In genomic region chr19:48618916-48619691, GRCh38 we compare ENCODE assay signal across 8 cellular contexts. TPM values are rescaled to one million over a fixed set of nuclear protein-coding genes. Genes with fewer than 3 reads are reported as not detected.
DNase-seq lines count a peak whose midpoint lies in the region; ATAC-seq and TF ChIP-seq lines count a peak whose summit lies in the region.

Gene RPL18, minus strand, starts transcription at chr19:48619178. Its CDS starts 35 bp downstream, at chr19:48619143.
Gene SPHK2, plus strand, starts transcription at chr19:48619506. Its CDS starts 1,009 bp downstream, at chr19:48620515.

- no peaks in the 10 kb centered on the region for H3K27me3 ChIP-seq in left lung

- H3K4me3 ChIP-seq in left lung, result peak within 1 kb of the TSS; percentile 75 to 87

- no peak for TF ChIP-seq CTCF in left lung (IDR thresholded peaks at IDR 0.05)

- H3K4me1 ChIP-seq in left lung, result peaks cover 20 to 74% of the 10 kb centered on the region in 2 donors

- H3K9me3 ChIP-seq in left lung, result no peaks in the 10 kb centered on the region

- ATAC-seq in GM19372 (IDR thresholded peaks at IDR 0.05; ENCODE audit: low read depth, unreplicated experiment), result peak; percentile 90
- peak; percentile 69 for ATAC-seq in HG03558 (IDR thresholded peaks at IDR 0.05; ENCODE audit: extremely low read depth, unreplicated experiment)
- peak; percentile 82 for ATAC-seq in left lung

- peak within 1 kb of the TSS; percentile 92 to 94 for H3K27ac ChIP-seq in left lung

- DNase-seq in C1 segment of cervical spinal cord (lab: John Stamatoyannopoulos, UW), result peak; percentile 95 to 100 (median 99)
- peak; percentile 99 for DNase-seq in NCI-H748 treated with DMSO at 0.1 percent for 48 hours (lab: John Stamatoyannopoulos, UW)
- peak; percentile 92 to 93 for DNase-seq in activated CD4-positive, alpha-beta T cell treated with anti-CD3 and anti-CD28 coated beads, Interleukin-2, amount 50 U/mL, for 24 hours (ENCODE audit: low read depth in 1 of 2, low spot score in 1 of 2)
- DNase-seq in dedifferentiated amniotic fluid mesenchymal stem cell (ENCODE audit: extremely low spot score), result peak; percentile 99
- DNase-seq in left lung, result peak; percentile 99
- DNase-seq in stimulated activated CD4-positive, alpha-beta T cell treated with anti-CD3 and anti-CD28 coated beads, Interleukin-2, amount 100 ng/mL, for 48 hours, result peak; percentile 92 to 94

- peaks cover 0 to 40% of the 10 kb centered on the region in 2 donors for H3K36me3 ChIP-seq in left lung

- intact Hi-C loops in left lung (cut with DNase I), result no loop called here

RNA-seq across cellular contexts. Expression of gene RPL18, which starts in this region (rescaled TPM):
- 1,000 to 10,000 TPM; 1,028 to 1,088 TPM for total RNA-seq in left lung

RNA-seq across cellular contexts. Expression of gene SPHK2, which starts in this region (rescaled TPM):
- 10 to 100 TPM; 21.3 to 27.5 TPM for total RNA-seq in left lung

Comparison
In these comparisons a context has a peak if more than half of its experiments do, and no peak if none do; other contexts are left out.
1. Peak in every context shown above with its lines: DNase-seq, ATAC-seq, H3K4me3 ChIP-seq and H3K27ac ChIP-seq.